ENCODE assay signal across 8 cellular contexts in genomic region chr1:85278853-85279314, GRCh38. TPM values are rescaled to one million over a fixed set of nuclear protein-coding genes. Genes with fewer than 3 reads are reported as not detected.
DNase-seq lines count a peak whose midpoint lies in the region; ATAC-seq and TF ChIP-seq lines count a peak whose summit lies in the region.

No MANE protein-coding gene starts in this region.

- H3K27me3 ChIP-seq in GM23338 (ENCODE audit: insufficient read depth), result no peaks in the 10 kb centered on the region
- no peaks in the 10 kb centered on the region for H3K27me3 ChIP-seq in SK-N-SH (ENCODE audit: insufficient read depth)
- H3K27me3 ChIP-seq in mammary epithelial cell (ENCODE audit: insufficient read depth, low read length), result no peaks in the 10 kb centered on the region
- no peaks in the 10 kb centered on the region for H3K27me3 ChIP-seq in uterus

- H3K36me3 ChIP-seq in GM23338 (ENCODE audit: insufficient read depth) (no peaks in the 10 kb centered on the region), SK-N-SH (replicated peaks in 1 of 2; ENCODE audit: control insufficient read depth in 1 of 2, insufficient read depth in 2 of 2, low read length in 1 of 2) (peaks cover 0 to 10% of the 10 kb centered on the region in 2 experiments), mammary epithelial cell (ENCODE audit: insufficient read depth, low read length) (no peaks in the 10 kb centered on the region), uterus (no peaks in the 10 kb centered on the region)

- H3K79me2 ChIP-seq in GM23338 (replicated peaks; ENCODE audit: insufficient read depth) (peaks cover 20% of the 10 kb centered on the region), SK-N-SH (ENCODE audit: insufficient read depth) (peaks cover 24% of the 10 kb centered on the region), mammary epithelial cell (ENCODE audit: insufficient read depth, low read length) (peaks cover 28% of the 10 kb centered on the region)

- H3K9me3 Mint-ChIP-seq in GM23338, result peaks cover 5% of the 10 kb centered on the region; the same call in 2 of the 3 replicates

- ATAC-seq in GM23338 (no peak), GM21717 (IDR thresholded peaks at IDR 0.05; ENCODE audit: unreplicated experiment) (no peak)

- peaks cover 14% of the 10 kb centered on the region for H3K27me3 Mint-ChIP-seq in GM23338 (ENCODE audit: insufficient read depth, low read depth, poor library complexity)

- no peak for TF ChIP-seq CTCF in AG09309 (IDR thresholded peaks at IDR 0.05; ENCODE audit: control insufficient read depth, insufficient read depth, low read depth, low read length, missing control alignments)
- TF ChIP-seq CTCF in GM23338 (conservative IDR thresholded peaks at IDR 0.05; ENCODE audit: low read depth in 2 of 2), result no peak
- no peak for TF ChIP-seq CTCF in SK-N-SH (IDR thresholded peaks at IDR 0.05)
- TF ChIP-seq CTCF in mammary epithelial cell (conservative IDR thresholded peaks at IDR 0.05 in 1 of 2, IDR thresholded peaks at IDR 0.05 in 1 of 2; ENCODE audit: extremely low read depth in 1 of 2, insufficient read depth in 1 of 2, low read depth in 1 of 2, low read length in 2 of 2), result no peak
- TF ChIP-seq CTCF in uterus (IDR thresholded peaks at IDR 0.05), result no peak

- TF ChIP-seq POLR2A in uterus (IDR thresholded peaks at IDR 0.05), result peak in 1 of 2 donors; percentile 14

- H3K4me2 ChIP-seq in GM23338 (no peak overlapping the region), SK-N-SH (peak overlapping the region; percentile 76), mammary epithelial cell (ENCODE audit: insufficient read depth, low read depth, low read length) (peak overlapping the region; percentile 84)

- POLR2A ChIA-PET in SK-N-SH (lab: Yijun Ruan, JAX), result no interaction called here

- H3K4me3 Mint-ChIP-seq in GM23338, result no peak overlapping the region

- dilution Hi-C loops in mammary epithelial cell (cut with HindIII; ENCODE audit: low sequenced_read_pairs), result no loop called here

- no peak overlapping the region for H3K27ac ChIP-seq in GM23338 (ENCODE audit: low read depth)
- H3K27ac ChIP-seq in SK-N-SH (ENCODE audit: low read depth in 2 of 2, low read length in 1 of 2), result peak overlapping the region; percentile 29 to 91; a peak in 3 of 4 replicates
- H3K27ac ChIP-seq in mammary epithelial cell (ENCODE audit: insufficient read depth, low read depth, low read length), result peak overlapping the region; percentile 77
- peak overlapping the region; percentile 75 to 77 for H3K27ac ChIP-seq in uterus

- H3K9me3 ChIP-seq in SK-N-SH (no peaks in the 10 kb centered on the region), mammary epithelial cell (replicated peaks; ENCODE audit: insufficient read depth, low read length) (no peaks in the 10 kb centered on the region), uterus (no peaks in the 10 kb centered on the region)

- H3F3A ChIP-seq in GM23338 (replicated peaks; ENCODE audit: low read depth) (0 out of 2 replicates have a peak, but pooled peaks cover 6% of the 10 kb centered on the region), SK-N-SH (replicated peaks; ENCODE audit: insufficient read depth) (peaks cover 32% of the 10 kb centered on the region)

- DNase-seq in AG09309 (ENCODE audit: low read depth) (peak; percentile 90), GM23338 (ENCODE audit: low spot score) (no peak), SK-N-SH (no peak), mammary epithelial cell (peak; percentile 92), myocyte (ENCODE audit: low read depth) (peak; percentile 83), uterus (peak in 1 of 2 donors; percentile 63), NCI-H187 treated with DMSO at 0.1 percent for 48 hours (lab: John Stamatoyannopoulos, UW) (no peak)

- CTCF ChIA-PET in SK-N-SH (lab: Yijun Ruan, JAX), result no interaction called here
- CTCF ChIA-PET in mammary epithelial cell (lab: Charles Lee; ENCODE audit: low non-redundant PET), result no interaction called here

- intact Hi-C loops in mammary epithelial cell (cut with micrococcal nuclease) (no loop called here), uterus (cut with DNase I; ENCODE audit: low total_unique reads) (no loop called here)

- no peak for TF ChIP-seq RAD21 in SK-N-SH (IDR thresholded peaks at IDR 0.05; ENCODE audit: low read length)

- no TSS peak for BruUV-seq in mammary epithelial cell (replicated peaks; lab: Mats Ljungman, UMichigan)

- H2AFZ ChIP-seq in GM23338, result peak overlapping the region; percentile 40; the same call in 1 of the 2 replicates
- peak overlapping the region; percentile 49 for H2AFZ ChIP-seq in SK-N-SH (ENCODE audit: low read depth)
- peak overlapping the region; percentile 60 for H2AFZ ChIP-seq in mammary epithelial cell (ENCODE audit: low read depth, low read length)

- H3K9me2 ChIP-seq in GM23338 (ENCODE audit: insufficient read depth) (0 out of 2 replicates have a peak, but pooled peaks cover 5% of the 10 kb centered on the region), SK-N-SH (no peaks in the 10 kb centered on the region)

- in situ Hi-C loops in mammary epithelial cell (cut with MboI; ENCODE audit: low sequenced_read_pairs in 2 of 2), result no loop called here

- H4K20me1 ChIP-seq in GM23338 (replicated peaks; ENCODE audit: insufficient read depth), result 0 out of 2 replicates have a peak, but pooled peaks cover 7% of the 10 kb centered on the region
- H4K20me1 ChIP-seq in SK-N-SH (ENCODE audit: insufficient read depth), result peaks cover 12% of the 10 kb centered on the region
- H4K20me1 ChIP-seq in mammary epithelial cell (ENCODE audit: insufficient read depth, low read length), result no peaks in the 10 kb centered on the region

- H3K36me3 Mint-ChIP-seq in GM23338 (ENCODE audit: low read depth), result no peaks in the 10 kb centered on the region; the same call in 2 of the 3 replicates

- H3K4me3 ChIP-seq in AG09309 (ENCODE audit: control insufficient read depth, low read depth, low read length), result peak overlapping the region; percentile 33
- no peak overlapping the region for H3K4me3 ChIP-seq in GM23338
- H3K4me3 ChIP-seq in SK-N-SH (ENCODE audit: low read depth in 2 of 2, low read length in 1 of 2), result peak overlapping the region in 1 of 2 experiments; percentile 49; a peak in 2 of 4 replicates
- H3K4me3 ChIP-seq in mammary epithelial cell (replicated peaks in 1 of 3; ENCODE audit: insufficient read depth in 1 of 3, low read depth in 2 of 3, low read length in 3 of 3), result peak overlapping the region; percentile 21 to 33 (median 27)
- H3K4me3 ChIP-seq in uterus, result no peak overlapping the region

- H3K4me1 ChIP-seq in GM23338 (ENCODE audit: insufficient read depth) (peaks cover 19% of the 10 kb centered on the region), SK-N-SH (ENCODE audit: control insufficient read depth in 1 of 2, insufficient read depth in 2 of 2, low read depth in 1 of 2, low read length in 1 of 2) (peaks cover 23 to 25% of the 10 kb centered on the region in 2 experiments), mammary epithelial cell (ENCODE audit: insufficient read depth, low read length) (peaks cover 47% of the 10 kb centered on the region), uterus (no peaks in the 10 kb centered on the region)

- peaks cover 53% of the 10 kb centered on the region for H3K4me1 Mint-ChIP-seq in GM23338

- H3K27ac Mint-ChIP-seq in GM23338, result 0 out of 2 replicates have a peak overlapping the region, but pooled peaks have one; percentile 7

- H3K9ac ChIP-seq in SK-N-SH, result peak overlapping the region; percentile 63; the same call in 1 of the 2 replicates
- peak overlapping the region; percentile 72 for H3K9ac ChIP-seq in mammary epithelial cell (ENCODE audit: insufficient read depth, low read length)

- TF ChIP-seq EP300 in SK-N-SH (IDR thresholded peaks at IDR 0.05; ENCODE audit: borderline replicate concordance in 1 of 2, low read depth in 1 of 2, low read length in 1 of 2), result 0 out of 4 replicates have a peak, but pooled peaks of 1 of the 2 experiments have one; percentile 46

- 11% methylated on average over 2 of the region's 2 CpGs for WGBS in SK-N-SH (ENCODE audit: low lambda C conversion rate)
- WGBS in mammary epithelial cell (ENCODE audit: low coverage, missing lambda C conversion rate), result 0% methylated on average over 2 of the region's 2 CpGs

TF ChIP-seq in GM23338, 12 proteins besides CTCF, POLR2A, EP300 and RAD21 (continues in another document):
- TF ChIP-seq EZH2 (IDR thresholded peaks at IDR 0.05; ENCODE audit: low read depth, unreplicated experiment), result no peak
- TF ChIP-seq NANOG (IDR thresholded peaks at IDR 0.05; ENCODE audit: borderline replicate concordance), result no peak

TF ChIP-seq in SK-N-SH, 30 proteins besides CTCF, POLR2A, EP300 and RAD21 (continues in another document):
- TF ChIP-seq POLR2AphosphoS5 (IDR thresholded peaks at IDR 0.05; ENCODE audit: low read depth, low read length) (peak; percentile 52; the same call in 1 of the 2 replicates), PBX3 (IDR thresholded peaks at IDR 0.05) (peak; percentile 94), NRF1 (IDR thresholded peaks at IDR 0.05; ENCODE audit: low read depth, low read length) (no peak), RCOR1 (IDR thresholded peaks at IDR 0.05; ENCODE audit: low read length) (no peak)

RNA-seq across cellular contexts. Expression of gene BCL10, which starts 2.5 kb away (rescaled TPM):
- 23.1 and 27.8 TPM in 2 replicates for total RNA-seq in GM23338 (2014; rRNA removed; shearing (Covaris generic))
- polyA plus RNA-seq in GM23338 (2016; fragmentation: Nextera tagmentation; extraction: Ambion mirVana), result 28.8 and 33.7 TPM in 2 replicates
- 5.8 and 6.6 TPM in 2 replicates for polyA plus RNA-seq in SK-N-SH (2012; rRNA removed)
- 7.2 and 8.0 TPM in 2 replicates for polyA plus RNA-seq in SK-N-SH (2012; cell fraction: cytosol; rRNA removed)
- 5.5 and 7.7 TPM in 2 replicates for polyA plus RNA-seq in SK-N-SH (2012; cell fraction: nucleus; rRNA removed)
- total RNA-seq in mammary epithelial cell, result 10 to 100 TPM; 27.7 to 61.5 TPM
- polyA plus RNA-seq in mammary epithelial cell, result 16.5 TPM
- polyA minus RNA-seq in mammary epithelial cell, result 29.0 TPM
- total RNA-seq in myocyte, result 14.3 and 15.6 TPM in 2 replicates
- polyA plus RNA-seq in myocyte (2012), result 9.1 TPM
- 10 to 100 TPM; 15.3 to 31.9 (median 26.8) TPM for total RNA-seq in uterus

RNA-seq across cellular contexts. Expression of gene C1orf52, which starts 19.4 kb away (rescaled TPM):
- total RNA-seq in GM23338 (2014; rRNA removed; shearing (Covaris generic)), result 35.6 and 39.7 TPM in 2 replicates
- polyA plus RNA-seq in GM23338 (2016; fragmentation: Nextera tagmentation; extraction: Ambion mirVana) (102 and 107 TPM in 2 replicates), SK-N-SH (2012; rRNA removed) (23.4 and 24.3 TPM in 2 replicates), mammary epithelial cell (15.1 TPM)
- 19.1 and 20.8 TPM in 2 replicates for polyA plus RNA-seq in SK-N-SH (2012; cell fraction: cytosol; rRNA removed)
- 30.0 and 36.7 TPM in 2 replicates for polyA plus RNA-seq in SK-N-SH (2012; cell fraction: nucleus; rRNA removed)
- total RNA-seq in mammary epithelial cell (10 to 100 TPM; 13.7 to 25.7 TPM), myocyte (9.8 and 12.8 TPM in 2 replicates), uterus (10 to 100 TPM; 22.3 to 47.6 (median 28.8) TPM)
- 4.8 TPM for polyA minus RNA-seq in mammary epithelial cell
- polyA plus RNA-seq in myocyte (2012), result 26.2 TPM

Comparison
In these comparisons a context has a peak if more than half of its experiments do, and no peak if none do; other contexts are left out.
1. DNase-seq: peak in AG09309 (single experiment), mammary epithelial cell (single experiment) and myocyte (single experiment); none in GM23338 (single experiment), SK-N-SH (single experiment) and NCI-H187 treated with DMSO at 0.1 percent for 48 hours (single experiment).
2. H3K4me3 ChIP-seq: peak in AG09309 (single experiment) and mammary epithelial cell (3 of 3); none in GM23338 (single experiment) and uterus (0 of 2).
3. Peak in every context shown above with its lines, with median percentiles within 50 percentile points of each other: H2AFZ ChIP-seq.